In genomic region chr12:70576341-70577282, GRCh38 we compare ENCODE assay signal across 9 cellular contexts.
DNase-seq lines count a peak whose midpoint lies in the region; ATAC-seq and TF ChIP-seq lines count a peak whose summit lies in the region.
"Had no signal": no experiment of that assay in that cellular context is flagged by ENCODE, and none has a peak within 500 bp of the region (broad histone marks: within the 10 kb centered on the region; RNA-seq: fewer than 3 reads in every experiment).

No MANE protein-coding gene starts in this region.

- no peaks in the 10 kb centered on the region for H3K4me1 Mint-ChIP-seq in CD4-positive, alpha-beta T cell (ENCODE audit: low read depth)
- no peaks in the 10 kb centered on the region for H3K4me1 Mint-ChIP-seq in T-cell
- H3K4me1 Mint-ChIP-seq: IgD-negative memory B cell had no signal

- H4K20me1 ChIP-seq in OCI-LY7 (ENCODE audit: insufficient read depth, low read length), result no peaks in the 10 kb centered on the region

- peaks cover 5% of the 10 kb centered on the region for H3K27me3 Mint-ChIP-seq in CD4-positive, alpha-beta T cell
- H3K27me3 Mint-ChIP-seq in T-cell, result peaks cover 5 to 24% of the 10 kb centered on the region in 2 donors

- no peaks in the 10 kb centered on the region for H3K27me3 ChIP-seq in CD4-positive, alpha-beta T cell (ENCODE audit: control insufficient read depth, insufficient read depth, low read length)

- H3K4me1 ChIP-seq in OCI-LY7 (ENCODE audit: insufficient read depth, low read length, poor library complexity, severe bottlenecking), result no peaks in the 10 kb centered on the region

- H3K27ac ChIP-seq in CD4-positive, alpha-beta T cell (ENCODE audit: low read depth, low read length), result no peak overlapping the region
- H3K27ac ChIP-seq in OCI-LY7 (ENCODE audit: low read depth, low read length, poor library complexity, severe bottlenecking), result no peak overlapping the region

- intact Hi-C loops in CD4-positive, alpha-beta T cell (cut with DNase I, micrococcal nuclease), result loop anchor here (1.0 to 10.0 kb wide), 4 partner anchors 362 to 1222 kb away; partner anchors contain the start of gene YEATS4 (in 1 of the 2)
- intact Hi-C loops in OCI-LY7 (cut with micrococcal nuclease; ENCODE audit: unreplicated experiment), result loop anchor here (1.0 to 10.0 kb wide), 5 partner anchors 89 to 697 kb away; partner anchors contain the start of gene KCNMB4

- H3K4me2 ChIP-seq in OCI-LY7 (ENCODE audit: low read length), result no peak overlapping the region

- H3K4me3 Mint-ChIP-seq in CD4-positive, alpha-beta T cell, result no peak overlapping the region
- no peak overlapping the region for H3K4me3 Mint-ChIP-seq in T-cell
- H3K4me3 Mint-ChIP-seq: IgD-negative memory B cell had no signal

- CTCF ChIA-PET in CD4-positive, alpha-beta T cell (lab: Charles Lee), result interaction anchor here (1.0 to 1.8 kb wide), 4 partner anchors 675 to 1219 kb away, joined by 3 to 16 read pairs (median 6); no protein-coding TSS in a partner anchor
- CTCF ChIA-PET in OCI-LY7 (lab: Charles Lee; ENCODE audit: unreplicated experiment) (interaction anchor here (0.7 to 1.2 kb wide), 3 partner anchors 692 to 697 kb away, joined by 3 to 8 read pairs (median 6); no protein-coding TSS in a partner anchor), T-cell (lab: Charles Lee) (interaction anchor here (0.6 to 2.6 kb wide), 16 partner anchors 13 to 700 kb away, joined by 3 to 36 read pairs (median 6); no protein-coding TSS in a partner anchor)

- no peaks in the 10 kb centered on the region for H3K9me2 ChIP-seq in OCI-LY7 (ENCODE audit: insufficient read depth, low read length)

- no peaks in the 10 kb centered on the region for H3K79me2 ChIP-seq in OCI-LY7 (ENCODE audit: insufficient read depth, low read depth, low read length)

- no peak for ATAC-seq in CD4-positive, alpha-beta T cell (ENCODE audit: poor library complexity)
- ATAC-seq in GM19328 (IDR thresholded peaks at IDR 0.05; ENCODE audit: unreplicated experiment), result peak; percentile 57
- no peak for ATAC-seq in T-cell (replicated peaks in 1 of 4)

- peak; percentile 75 for TF ChIP-seq CTCF in CD4-positive, alpha-beta T cell (IDR thresholded peaks at IDR 0.05)
- peak; percentile 91 for TF ChIP-seq CTCF in OCI-LY7 (conservative IDR thresholded peaks at IDR 0.05; ENCODE audit: low read length)

- no peaks in the 10 kb centered on the region for H3K9me3 ChIP-seq in CD4-positive, alpha-beta T cell (ENCODE audit: control insufficient read depth, low read length)
- H3K9me3 ChIP-seq in OCI-LY7 (ENCODE audit: low read length), result no peaks in the 10 kb centered on the region

- H3K27ac Mint-ChIP-seq in CD4-positive, alpha-beta T cell, result no peak overlapping the region
- no peak overlapping the region for H3K27ac Mint-ChIP-seq in T-cell
- H3K27ac Mint-ChIP-seq: IgD-negative memory B cell had no signal

- no peak for DNase-seq in CD4-positive, alpha-beta T cell
- peak; percentile 65 to 85 for DNase-seq in Kasumi-1 (lab: John Stamatoyannopoulos, UW)
- DNase-seq in OCI-LY7 (ENCODE audit: low spot score), result peak; percentile 71
- DNase-seq in dermis microvascular lymphatic vessel endothelial cell (ENCODE audit: low read depth in 2 of 2), result peak; percentile 18 to 62
- DNase-seq in medulla oblongata (ENCODE audit: extremely low spot score), result peak; percentile 93
- DNase-seq in ecto neural progenitor cell (ENCODE audit: low spot score), result no peak
- DNase-seq in T-cell, result no peak

- H3K4me3 ChIP-seq in OCI-LY7 (ENCODE audit: low read depth, low read length, poor library complexity, severe bottlenecking), result no peak overlapping the region

- H3K36me3 ChIP-seq in OCI-LY7 (ENCODE audit: insufficient read depth, low read length), result no peaks in the 10 kb centered on the region

- H3K9me3 Mint-ChIP-seq in CD4-positive, alpha-beta T cell, result no peaks in the 10 kb centered on the region
- no peaks in the 10 kb centered on the region for H3K9me3 Mint-ChIP-seq in T-cell
- H3K9me3 Mint-ChIP-seq: IgD-negative memory B cell had no signal

- no peaks in the 10 kb centered on the region for H3K36me3 Mint-ChIP-seq in CD4-positive, alpha-beta T cell (ENCODE audit: low read depth)
- H3K36me3 Mint-ChIP-seq in T-cell, result no peaks in the 10 kb centered on the region

- POLR2A ChIA-PET in CD4-positive, alpha-beta T cell (lab: Charles Lee), result no interaction called here
- POLR2A ChIA-PET in OCI-LY7 (lab: Charles Lee), result interaction anchor here (0.6 to 1.2 kb wide), 8 partner anchors 117 to 991 kb away, joined by 3 to 6 read pairs (median 3); partner anchors contain the start of gene CCT2
- POLR2A ChIA-PET in T-cell (lab: Charles Lee), result no interaction called here

- H2AFZ ChIP-seq in OCI-LY7 (ENCODE audit: low read length), result peak overlapping the region; percentile 2; the same call in 1 of the 2 replicates

- BruUV-seq in OCI-LY7 (replicated peaks; lab: Mats Ljungman, UMichigan), result no TSS peak

Comparison
In these comparisons a context has a peak if more than half of its experiments do, and no peak if none do; other contexts are left out.
1. DNase-seq: peak in Kasumi-1 (2 of 2), OCI-LY7 (single experiment), dermis microvascular lymphatic vessel endothelial cell (2 of 2) and medulla oblongata (single experiment); none in CD4-positive, alpha-beta T cell (0 of 10), ecto neural progenitor cell (single experiment) and T-cell (0 of 34).